12 cellular contexts compared by ENCODE assay signal in the genomic region with DNA sequence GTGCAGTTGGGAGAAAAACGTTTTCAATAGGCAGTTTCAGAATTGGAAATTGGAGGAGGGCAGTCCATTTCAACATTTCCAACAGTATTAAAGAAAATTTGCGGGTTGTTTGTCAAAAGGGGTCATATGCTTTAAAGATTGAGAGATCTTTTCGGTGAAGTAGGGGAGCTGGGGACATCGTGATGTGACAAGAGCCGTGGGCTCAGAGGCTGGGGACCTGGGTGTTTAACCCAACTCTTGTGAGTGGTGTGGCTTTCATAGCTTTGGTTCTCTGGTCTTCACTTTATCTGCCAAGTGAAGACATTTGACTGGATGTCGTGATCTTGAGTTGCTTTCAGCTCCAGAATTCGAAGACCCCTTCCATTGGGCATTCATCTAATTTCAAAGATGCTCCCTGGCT.
DNase-seq lines count a peak whose midpoint lies in the region; ATAC-seq, FAIRE-seq and TF ChIP-seq lines count a peak whose summit lies in the region.
"Had no signal": no experiment of that assay in that cellular context is flagged by ENCODE, and none has a peak within 500 bp of the region (broad histone marks: within the 10 kb centered on the region; RNA-seq: fewer than 3 reads in every experiment).

No MANE protein-coding gene starts in this region.

- intact Hi-C loops in left ventricle myocardium inferior (cut with micrococcal nuclease) (no loop called here), left ventricle myocardium superior (cut with micrococcal nuclease) (no loop called here), GM12878 (cut with micrococcal nuclease; ENCODE audit: unreplicated experiment) (no loop called here), upper lobe of right lung (cut with DNase I) (no loop called here)

- no peak overlapping the region for H3K9ac ChIP-seq in GM12878 (ENCODE audit: control insufficient read depth, insufficient read depth, low read length)

- in situ Hi-C loops in GM12878 (cut with MboI), result no loop called here

- no peaks in the 10 kb centered on the region for H3K36me3 ChIP-seq in left ventricle myocardium inferior
- H3K36me3 ChIP-seq in GM12878 (ENCODE audit: control insufficient read depth in 2 of 2, insufficient read depth in 2 of 2, low read length in 1 of 2), result no peaks in the 10 kb centered on the region
- H3K36me3 ChIP-seq in muscle layer of duodenum (ENCODE audit: control insufficient read depth in 1 of 2, insufficient read depth in 2 of 2, low read length in 2 of 2), result no peaks in the 10 kb centered on the region
- H3K36me3 ChIP-seq in upper lobe of right lung, result no peaks in the 10 kb centered on the region

- no peak for TF ChIP-seq EP300 in GM12878 (IDR thresholded peaks at IDR 0.05; ENCODE audit: borderline replicate concordance in 1 of 2, control insufficient read depth in 1 of 2, low read depth in 2 of 2, low read length in 2 of 2)

- DNase-seq in left ventricle myocardium inferior (no peak), left ventricle myocardium superior (no peak), GM12878 (ENCODE audit: low read depth, low spot score) (no peak), upper lobe of right lung (no peak), immature natural killer cell (no peak), NCI-H748 (lab: John Stamatoyannopoulos, UW; ENCODE audit: unreplicated experiment) (no peak)
- DNase-seq: activated CD4-positive, alpha-beta T cell treated with anti-CD3 and anti-CD28 coated beads, Interleukin-2, amount 50 U/mL, for 48 hours; activated naive CD4-positive, alpha-beta T cell treated with anti-CD3 and anti-CD28 coated beads, Interleukin-2, amount 10 ng/mL, durations not matched to agents 7 days and 5 days; Karpas-422; NCI-H510A treated with DMSO at 0.1 percent for 48 hours had no signal

- no peak for TF ChIP-seq CTCF in left ventricle myocardium inferior (IDR thresholded peaks at IDR 0.05; ENCODE audit: borderline replicate concordance)
- no peak for TF ChIP-seq CTCF in GM12878 (IDR thresholded peaks at IDR 0.05 in 2 of 3, conservative IDR thresholded peaks at IDR 0.05 in 1 of 3; ENCODE audit: control insufficient read depth in 2 of 3, extremely low read depth in 1 of 3, insufficient read depth in 1 of 3, low read depth in 3 of 3, low read length in 3 of 3)
- TF ChIP-seq CTCF in upper lobe of right lung (IDR thresholded peaks at IDR 0.05), result no peak

- H3K27me3 Mint-ChIP-seq in immature natural killer cell (ENCODE audit: low read depth in 3 of 3), result peaks cover 2 to 3% (median 2%) of the 10 kb centered on the region in 3 donors
- H3K27me3 Mint-ChIP-seq: activated naive CD4-positive, alpha-beta T cell treated with anti-CD3 and anti-CD28 coated beads, Interleukin-2, amount 10 ng/mL, durations not matched to agents 7 days and 5 days had no signal

- H3K4me3 Mint-ChIP-seq in immature natural killer cell, result peak overlapping the region in 1 of 5 donors; percentile 59
- H3K4me3 Mint-ChIP-seq: activated naive CD4-positive, alpha-beta T cell treated with anti-CD3 and anti-CD28 coated beads, Interleukin-2, amount 10 ng/mL, durations not matched to agents 7 days and 5 days had no signal

- no peaks in the 10 kb centered on the region for H3K79me2 ChIP-seq in GM12878 (ENCODE audit: control insufficient read depth, insufficient read depth, low read length)

- peaks cover 0 to 3% (median 0%) of the 10 kb centered on the region in 3 donors for H3K36me3 Mint-ChIP-seq in immature natural killer cell

- H3K27ac ChIP-seq in left ventricle myocardium inferior (replicated peaks) (peak overlapping the region; percentile 85), GM12878 (ENCODE audit: control insufficient read depth, insufficient read depth) (no peak overlapping the region), muscle layer of duodenum (ENCODE audit: low read length) (peak overlapping the region; percentile 50), upper lobe of right lung (peak overlapping the region; percentile 42)

- peaks cover 13 to 15% of the 10 kb centered on the region in 2 donors for H3K4me1 Mint-ChIP-seq in immature natural killer cell

- ATAC-seq in left ventricle myocardium superior (no peak), GM12878 (no peak), upper lobe of right lung (no peak), HG03432 (IDR thresholded peaks at IDR 0.05; ENCODE audit: unreplicated experiment) (no peak)

- no peak overlapping the region for H3K4me3 ChIP-seq in left ventricle myocardium inferior
- no peak overlapping the region for H3K4me3 ChIP-seq in GM12878
- H3K4me3 ChIP-seq in muscle layer of duodenum (ENCODE audit: low read depth in 1 of 2, low read length in 2 of 2), result peak overlapping the region; percentile 9 to 11
- no peak overlapping the region for H3K4me3 ChIP-seq in upper lobe of right lung

- 0 out of 2 replicates have a peak overlapping the region, but pooled peaks have one; percentile 9 for H3K4me2 ChIP-seq in GM12878 (ENCODE audit: control insufficient read depth, insufficient read depth)

- H3K27me3 ChIP-seq in left ventricle myocardium inferior (ENCODE audit: low read depth) (no peaks in the 10 kb centered on the region), GM12878 (replicated peaks in 1 of 2; ENCODE audit: control insufficient read depth in 2 of 2, insufficient read depth in 2 of 2, low read length in 1 of 2) (no peaks in the 10 kb centered on the region), muscle layer of duodenum (ENCODE audit: low read depth, low read length) (no peaks in the 10 kb centered on the region), upper lobe of right lung (no peaks in the 10 kb centered on the region)

- no peak for FAIRE-seq in GM12878 (lab: Jason Lieb, UNC)

- TF ChIP-seq POLR2A in GM12878 (IDR thresholded peaks at IDR 0.05; ENCODE audit: low read depth, low read length), result no peak

- H3K4me1 ChIP-seq in left ventricle myocardium inferior (peaks cover 91% of the 10 kb centered on the region), GM12878 (ENCODE audit: control insufficient read depth, insufficient read depth, low read length) (peaks cover 5% of the 10 kb centered on the region; the same call in 1 of the 2 replicates), muscle layer of duodenum (ENCODE audit: control insufficient read depth in 1 of 2, insufficient read depth in 2 of 2, low read length in 2 of 2) (peaks cover 22 to 26% of the 10 kb centered on the region in 2 donors), upper lobe of right lung (peaks cover 40% of the 10 kb centered on the region)

- no TSS peak for BruUV-seq in GM12878 (replicated peaks; lab: Mats Ljungman, UMichigan)

- SMC1A ChIA-PET in GM12878 (lab: Charles Lee; ENCODE audit: uncharacterized antibody, unreplicated experiment), result interaction anchor here (0.6 to 1.9 kb wide), 5 partner anchors 31 to 230 kb away, joined by 3 to 6 read pairs (median 3); no protein-coding TSS in a partner anchor

- H3K9me3 ChIP-seq in left ventricle myocardium inferior (replicated peaks) (no peaks in the 10 kb centered on the region), GM12878 (replicated peaks; ENCODE audit: control insufficient read depth, insufficient read depth, low read length) (no peaks in the 10 kb centered on the region), muscle layer of duodenum (ENCODE audit: control insufficient read depth in 1 of 2, low read length in 2 of 2) (no peaks in the 10 kb centered on the region), upper lobe of right lung (no peaks in the 10 kb centered on the region)

- H2AFZ ChIP-seq in GM12878 (ENCODE audit: control insufficient read depth, low read depth, low read length), result no peak overlapping the region

- peak overlapping the region in 1 of 6 donors; percentile 12 for H3K27ac Mint-ChIP-seq in immature natural killer cell
- H3K27ac Mint-ChIP-seq: activated naive CD4-positive, alpha-beta T cell treated with anti-CD3 and anti-CD28 coated beads, Interleukin-2, amount 10 ng/mL, durations not matched to agents 7 days and 5 days had no signal

- no peaks in the 10 kb centered on the region for H3K9me3 Mint-ChIP-seq in immature natural killer cell

- H4K20me1 ChIP-seq in GM12878 (ENCODE audit: control insufficient read depth, insufficient read depth), result no peaks in the 10 kb centered on the region

- TF ChIP-seq RAD21 in GM12878 (IDR thresholded peaks at IDR 0.05; ENCODE audit: insufficient read depth, low read depth, low read length), result no peak

- POLR2A ChIA-PET in GM12878 (lab: Charles Lee), result interaction anchor here (0.7 kb wide), 1 partner anchor 8 kb away, joined by 4 read pairs; no protein-coding TSS in a partner anchor

- WGBS in GM12878 (ENCODE audit: insufficient coverage, insufficient replicate concordance, low lambda C conversion rate, missing lambda C conversion rate), result 48% methylated on average over 7 of the region's 7 CpGs

- RAD21 ChIA-PET in GM12878 (lab: Charles Lee; ENCODE audit: unreplicated experiment), result interaction anchor here (0.7 to 1.0 kb wide), 2 partner anchors 187 to 202 kb away, joined by 3 to 4 read pairs; no protein-coding TSS in a partner anchor

- CTCF ChIA-PET in GM12878 (lab: Yijun Ruan, JAX), result interaction anchor here (1.1 to 5.4 kb wide), 5 partner anchors 7 to 339 kb away, joined by 3 to 26 read pairs (median 3); no protein-coding TSS in a partner anchor

TF ChIP-seq in GM12878, 131 proteins besides CTCF, POLR2A, EP300 and RAD21 (continues in another document):
- TF ChIP-seq MTA3 (IDR thresholded peaks at IDR 0.05; ENCODE audit: borderline replicate concordance, low read length) (no peak), MAX (IDR thresholded peaks at IDR 0.05; ENCODE audit: low read depth, low read length) (no peak), HDGF (IDR thresholded peaks at IDR 0.05) (no peak), POLR2AphosphoS2 (IDR thresholded peaks at IDR 0.05; ENCODE audit: low read depth, low read length) (no peak), SRF (IDR thresholded peaks at IDR 0.05; ENCODE audit: low read depth in 2 of 2, low read length in 2 of 2) (no peak)
- TF ChIP-seq, protein P1, sequence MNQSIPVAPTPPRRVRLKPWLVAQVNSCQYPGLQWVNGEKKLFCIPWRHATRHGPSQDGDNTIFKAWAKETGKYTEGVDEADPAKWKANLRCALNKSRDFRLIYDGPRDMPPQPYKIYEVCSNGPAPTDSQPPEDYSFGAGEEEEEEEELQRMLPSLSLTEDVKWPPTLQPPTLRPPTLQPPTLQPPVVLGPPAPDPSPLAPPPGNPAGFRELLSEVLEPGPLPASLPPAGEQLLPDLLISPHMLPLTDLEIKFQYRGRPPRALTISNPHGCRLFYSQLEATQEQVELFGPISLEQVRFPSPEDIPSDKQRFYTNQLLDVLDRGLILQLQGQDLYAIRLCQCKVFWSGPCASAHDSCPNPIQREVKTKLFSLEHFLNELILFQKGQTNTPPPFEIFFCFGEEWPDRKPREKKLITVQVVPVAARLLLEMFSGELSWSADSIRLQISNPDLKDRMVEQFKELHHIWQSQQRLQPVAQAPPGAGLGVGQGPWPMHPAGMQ (IDR thresholded peaks at IDR 0.05; ENCODE audit: borderline replicate concordance), result no peak

Comparison
In these comparisons a context has a peak if more than half of its experiments do, and no peak if none do; other contexts are left out.
1. H3K4me3 ChIP-seq: peak in muscle layer of duodenum (2 of 2); none in left ventricle myocardium inferior (single experiment), GM12878 (single experiment) and upper lobe of right lung (single experiment).